Comparison of ENCODE assay signal across 20 cellular contexts in genomic region chr18:41145526-41145925, GRCh38.
DNase-seq lines count a peak whose midpoint lies in the region; ATAC-seq and TF ChIP-seq lines count a peak whose summit lies in the region.
"Had no signal": no experiment of that assay in that cellular context is flagged by ENCODE, and none has a peak within 500 bp of the region (broad histone marks: within the 10 kb centered on the region; RNA-seq: fewer than 3 reads in every experiment).

No MANE protein-coding gene starts in this region.

- ATAC-seq in RWPE2 (ENCODE audit: low read depth) (peak; percentile 91), GM18520 (IDR thresholded peaks at IDR 0.05; ENCODE audit: unreplicated experiment) (no peak)
- ATAC-seq: CD8-positive, alpha-beta T cell; GM12878; Right ventricle myocardium inferior had no signal

- no peaks in the 10 kb centered on the region for H3K9me3 ChIP-seq in RWPE2 (ENCODE audit: severe bottlenecking)
- H3K9me3 ChIP-seq: BLaER1 treated with 17β-estradiol and CSF1 and Interleukin-3, amounts not matched to agents 10 nM and 100 nM; Peyer's patch had no signal

- no peaks in the 10 kb centered on the region for H3K27me3 ChIP-seq in RWPE2 (ENCODE audit: insufficient read depth, poor library complexity, severe bottlenecking)
- H3K27me3 ChIP-seq: BLaER1 treated with 17β-estradiol and CSF1 and Interleukin-3, amounts not matched to agents 10 nM and 100 nM; Peyer's patch had no signal

- no peaks in the 10 kb centered on the region for H3K36me3 ChIP-seq in RWPE2 (ENCODE audit: low read depth)
- H3K36me3 ChIP-seq: BLaER1 treated with 17β-estradiol and CSF1 and Interleukin-3, amounts not matched to agents 10 nM and 100 nM; Peyer's patch had no signal

- peaks cover 29% of the 10 kb centered on the region for H3K4me1 ChIP-seq in RWPE2 (ENCODE audit: insufficient read depth, poor library complexity, severe bottlenecking)
- H3K4me1 ChIP-seq: Peyer's patch had no signal

- no peak overlapping the region for H3K4me3 ChIP-seq in RWPE2 (ENCODE audit: severe bottlenecking)
- H3K4me3 ChIP-seq in epithelial cell of esophagus (ENCODE audit: low read length), result no peak overlapping the region
- H3K4me3 ChIP-seq: BLaER1 treated with 17β-estradiol and CSF1 and Interleukin-3, amounts not matched to agents 10 nM and 100 nM; GM12878; Peyer's patch had no signal

- peak overlapping the region; percentile 78 for H3K27ac ChIP-seq in RWPE2 (ENCODE audit: poor library complexity, severe bottlenecking)
- H3K27ac ChIP-seq: BLaER1 treated with 17β-estradiol and CSF1 and Interleukin-3, amounts not matched to agents 10 nM and 100 nM; Peyer's patch had no signal

- TF ChIP-seq CTCF in RWPE2 (IDR thresholded peaks at IDR 0.05; ENCODE audit: poor library complexity, severe bottlenecking), result no peak
- TF ChIP-seq CTCF in epithelial cell of esophagus (IDR thresholded peaks at IDR 0.05; ENCODE audit: insufficient read depth, low read depth, low read length, missing control alignments), result no peak

- DNase-seq in NCI-H146 (lab: John Stamatoyannopoulos, UW) (peak; percentile 24), NCI-H146 treated with DMSO at 0.1 percent for 48 hours (lab: John Stamatoyannopoulos, UW; ENCODE audit: unreplicated experiment) (no peak), RWPE2 (ENCODE audit: low spot score) (peak; percentile 67), epithelial cell of esophagus (ENCODE audit: low read depth) (peak; percentile 90), retina (peak; percentile 6), NCI-H2081 (lab: John Stamatoyannopoulos, UW) (no peak)
- DNase-seq in activated effector memory CD4-positive, alpha-beta T cell treated with anti-CD3 and anti-CD28 coated beads, Interleukin-2, amount 50 U/mL, for 16 hours, result no peak
- DNase-seq: 8988T; CD8-positive, alpha-beta T cell; DND-41; H9; HFFc6; NCI-H2107; NCI-H524 treated with DMSO at 0.1 percent for 48 hours; NCI-H82; Peyer's patch had no signal

Comparison
In these comparisons a context has a peak if more than half of its experiments do, and no peak if none do; other contexts are left out.
1. DNase-seq: peak in NCI-H146 (single experiment), RWPE2 (single experiment), epithelial cell of esophagus (single experiment) and retina (single experiment); none in NCI-H146 treated with DMSO at 0.1 percent for 48 hours (single experiment), activated effector memory CD4-positive, alpha-beta T cell treated with anti-CD3 and anti-CD28 coated beads, Interleukin-2, amount 50 U/mL, for 16 hours (single experiment) and NCI-H2081 (0 of 2).